8 cellular contexts compared by ENCODE assay signal in the genomic region with DNA sequence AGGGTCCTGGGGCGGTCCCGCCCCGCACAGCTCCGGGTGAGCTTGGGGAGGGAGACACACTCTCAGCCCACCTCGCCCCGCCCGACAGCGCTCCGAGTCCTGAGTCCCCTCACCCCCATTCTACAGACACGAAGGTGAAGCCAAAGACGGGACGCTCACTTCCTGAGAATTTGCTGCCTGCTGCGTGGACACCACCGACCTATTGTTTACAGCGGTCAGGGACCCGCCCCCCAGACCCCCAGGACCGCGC. TPM values are rescaled to one million over a fixed set of nuclear protein-coding genes. Genes with fewer than 3 reads are reported as not detected.
DNase-seq lines count a peak whose midpoint lies in the region; ATAC-seq and TF ChIP-seq lines count a peak whose summit lies in the region.

No MANE protein-coding gene starts in this region.

- peaks cover 16% of the 10 kb centered on the region; the same call in 1 of the 2 replicates for H3K27me3 Mint-ChIP-seq in WTC11 (ENCODE audit: low read depth)

- H3K4me3 ChIP-seq in cardiac muscle cell = peak overlapping the region; percentile 87
- H3K4me3 ChIP-seq in left ventricle myocardium inferior = peak overlapping the region; percentile 98
- peak overlapping the region; percentile 94 to 99 (median 97) for H3K4me3 ChIP-seq in skeletal muscle tissue (ENCODE audit: low read length in 3 of 3)
- no peak overlapping the region for H3K4me3 ChIP-seq in MM.1S (ENCODE audit: low read length)

- H3K36me3 ChIP-seq in cardiac muscle cell (no peaks in the 10 kb centered on the region), left ventricle myocardium inferior (peaks cover 11% of the 10 kb centered on the region), skeletal muscle tissue (ENCODE audit: control insufficient read depth in 3 of 3, insufficient read depth in 3 of 3, low read length in 3 of 3) (no peaks in the 10 kb centered on the region), MM.1S (replicated peaks; ENCODE audit: insufficient read depth, low read length) (no peaks in the 10 kb centered on the region)

- H3K79me2 ChIP-seq in MM.1S (ENCODE audit: low read length) = no peaks in the 10 kb centered on the region

- no peak overlapping the region for H3K4me2 ChIP-seq in MM.1S (ENCODE audit: low read depth, low read length)

- H2AFZ ChIP-seq in MM.1S (ENCODE audit: low read length) = no peak overlapping the region

- no peaks in the 10 kb centered on the region for H3K9me3 ChIP-seq in cardiac muscle cell (ENCODE audit: low read depth)
- peaks cover 15% of the 10 kb centered on the region for H3K9me3 ChIP-seq in left ventricle myocardium inferior (replicated peaks)
- no peaks in the 10 kb centered on the region for H3K9me3 ChIP-seq in skeletal muscle tissue (ENCODE audit: control insufficient read depth in 3 of 3, low read length in 3 of 3)
- no peaks in the 10 kb centered on the region for H3K9me3 ChIP-seq in MM.1S (replicated peaks; ENCODE audit: insufficient read depth, low read length)

- H3K4me1 ChIP-seq in cardiac muscle cell (ENCODE audit: low read depth) (peaks cover 5% of the 10 kb centered on the region), left ventricle myocardium inferior (peaks cover 58% of the 10 kb centered on the region), skeletal muscle tissue (ENCODE audit: control insufficient read depth in 3 of 3, insufficient read depth in 3 of 3, low read length in 3 of 3) (peaks cover 9 to 23% (median 9%) of the 10 kb centered on the region in 3 donors), MM.1S (ENCODE audit: low read length) (no peaks in the 10 kb centered on the region)

- H3K27ac Mint-ChIP-seq in WTC11 = no peak overlapping the region; the same call in 1 of the 2 replicates

- H3K27ac ChIP-seq in cardiac muscle cell = peak overlapping the region; percentile 87
- H3K27ac ChIP-seq in left ventricle myocardium inferior (replicated peaks) = peak overlapping the region; percentile 99
- peak overlapping the region; percentile 91 for H3K27ac ChIP-seq in skeletal muscle tissue (ENCODE audit: low read depth, low read length)
- no peak overlapping the region for H3K27ac ChIP-seq in MM.1S (ENCODE audit: low read length)

- no peak for TF ChIP-seq CTCF in cardiac muscle cell (IDR thresholded peaks at IDR 0.05; ENCODE audit: low read depth, low read length)
- TF ChIP-seq CTCF in WTC11 (IDR thresholded peaks at IDR 0.05) = no peak
- no peak for TF ChIP-seq CTCF in left ventricle myocardium inferior (IDR thresholded peaks at IDR 0.05; ENCODE audit: borderline replicate concordance)
- no peak for TF ChIP-seq CTCF in MM.1S (IDR thresholded peaks at IDR 0.05; ENCODE audit: low read length)

- H3K4me3 Mint-ChIP-seq in WTC11 = peak overlapping the region; percentile 99

- ATAC-seq in Right ventricle myocardium inferior (no peak), WTC11 (peak; percentile 3), HG03039 (IDR thresholded peaks at IDR 0.05; ENCODE audit: unreplicated experiment) (no peak)

- POLR2A ChIA-PET in WTC11 (lab: Charles Lee) = no interaction called here

- H3K9me3 Mint-ChIP-seq in WTC11 = no peaks in the 10 kb centered on the region

- no peaks in the 10 kb centered on the region for H3K9me2 ChIP-seq in MM.1S (replicated peaks; ENCODE audit: insufficient read depth, low read length)

- peak overlapping the region; percentile 87 to 95 (median 93) for H3K9ac ChIP-seq in skeletal muscle tissue (ENCODE audit: low read depth in 1 of 3, low read length in 3 of 3)
- H3K9ac ChIP-seq in MM.1S (ENCODE audit: low read length) = no peak overlapping the region

- no peaks in the 10 kb centered on the region for H4K20me1 ChIP-seq in MM.1S (ENCODE audit: insufficient read depth, low read length)

- CTCF ChIA-PET in WTC11 (lab: Charles Lee) = interaction anchor here (1.8 kb wide), 1 partner anchor 32 kb away, joined by 4 read pairs; a partner anchor contains a TSS

- peaks cover 9% of the 10 kb centered on the region for H3K36me3 Mint-ChIP-seq in WTC11

- H3F3A ChIP-seq in MM.1S (ENCODE audit: insufficient read depth, low read length) = no peaks in the 10 kb centered on the region

- H3K4me1 Mint-ChIP-seq in WTC11 = peaks cover 37% of the 10 kb centered on the region

- intact Hi-C loops in Right ventricle myocardium inferior (cut with DNase I) (loop anchor here (5.0 kb wide), 1 partner anchor 95 kb away; no protein-coding TSS in a partner anchor), left ventricle myocardium inferior (cut with micrococcal nuclease) (no loop called here)

- H3K27me3 ChIP-seq in cardiac muscle cell = no peaks in the 10 kb centered on the region
- H3K27me3 ChIP-seq in left ventricle myocardium inferior (ENCODE audit: low read depth) = no peaks in the 10 kb centered on the region
- H3K27me3 ChIP-seq in skeletal muscle tissue (ENCODE audit: control insufficient read depth in 3 of 3, insufficient read depth in 3 of 3, low read length in 3 of 3) = no peaks in the 10 kb centered on the region
- no peaks in the 10 kb centered on the region for H3K27me3 ChIP-seq in MM.1S (replicated peaks; ENCODE audit: insufficient read depth, low read length)

- DNase-seq in cardiac muscle cell (ENCODE audit: low read depth in 1 of 2, low spot score in 1 of 2) (no peak), Right ventricle myocardium inferior (ENCODE audit: missing footprints) (no peak), WTC11 (ENCODE audit: low spot score) (no peak), left ventricle myocardium inferior (no peak), MM.1S (no peak), NCI-H774 (lab: John Stamatoyannopoulos, UW) (no peak)

TF ChIP-seq in WTC11, 78 proteins besides CTCF, POLR2A, EP300 and RAD21:
- TF ChIP-seq IRF2 (CRISPR knock-in tag; IDR thresholded peaks at IDR 0.05; ENCODE audit: borderline replicate concordance, low read depth) (no peak), GTF2I (CRISPR knock-in tag; conservative IDR thresholded peaks at IDR 0.05) (peak; percentile 77), ZBTB21 (CRISPR knock-in tag; IDR thresholded peaks at IDR 0.05; ENCODE audit: borderline replicate concordance) (0 out of 2 replicates have a peak, but pooled peaks have one; percentile 13)
- TF ChIP-seq, protein P1, sequence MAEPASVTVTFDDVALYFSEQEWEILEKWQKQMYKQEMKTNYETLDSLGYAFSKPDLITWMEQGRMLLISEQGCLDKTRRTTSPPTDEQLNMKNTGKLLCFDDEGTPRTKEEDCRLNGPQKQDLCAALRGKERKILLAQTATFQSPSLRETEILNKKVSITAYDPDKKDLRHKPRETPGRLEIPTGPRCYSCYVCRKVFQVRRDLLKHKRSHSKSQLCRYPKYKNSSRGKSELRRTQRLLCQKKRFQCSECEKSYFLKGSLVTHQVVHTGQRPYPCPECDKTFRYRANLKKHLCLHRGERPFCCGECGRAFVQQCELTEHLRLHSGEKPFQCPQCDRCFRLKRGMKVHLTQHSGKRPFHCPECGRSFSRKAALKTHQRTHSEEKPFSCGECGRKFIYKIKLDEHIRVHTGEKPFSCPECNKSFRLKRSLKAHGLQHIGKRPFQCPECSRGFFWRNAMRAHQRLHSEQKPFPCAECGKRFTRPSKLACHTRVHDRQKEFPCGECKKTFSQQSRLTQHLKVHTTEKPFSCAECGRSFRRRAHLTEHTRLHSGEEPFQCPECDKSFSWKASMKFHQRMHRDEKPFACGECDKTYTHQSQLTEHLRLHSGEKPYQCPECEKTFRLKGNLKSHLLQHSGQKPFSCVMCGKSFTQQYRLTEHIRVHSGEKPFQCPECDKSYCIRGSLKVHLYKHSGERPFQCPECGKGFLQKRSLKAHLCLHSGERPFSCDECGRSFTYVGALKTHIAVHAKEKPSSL (CRISPR knock-in tag; conservative IDR thresholded peaks at IDR 0.05) = no peak

RNA-seq across cellular contexts. Expression of a gene that starts 0.8 kb away (rescaled TPM):
- 19.6 and 29.7 TPM in 2 replicates for total RNA-seq in cardiac muscle cell
- polyA plus RNA-seq in cardiac muscle cell = 10.9 and 14.2 TPM in 2 replicates
- total RNA-seq in Right ventricle myocardium inferior = 7.5 TPM
- 33.9 to 43.6 TPM (median 34.5 TPM) in 3 replicates for total RNA-seq in WTC11 (2021)
- 8.2 TPM for total RNA-seq in left ventricle myocardium inferior
- 15.7 TPM for total RNA-seq in skeletal muscle tissue

RNA-seq across cellular contexts. Expression of a gene that starts 31.5 kb away (rescaled TPM):
- 1.7 and 2.2 TPM in 2 replicates for total RNA-seq in cardiac muscle cell
- polyA plus RNA-seq in cardiac muscle cell = 0.10 and 0.81 TPM in 2 replicates
- not detected for total RNA-seq in Right ventricle myocardium inferior
- total RNA-seq in WTC11 (2021) = 28.1 to 33.8 TPM (median 30.2 TPM) in 3 replicates
- total RNA-seq in left ventricle myocardium inferior = not detected
- 1.6 TPM for total RNA-seq in skeletal muscle tissue
